8 cellular contexts compared by ENCODE assay signal in genomic region chr2:854460-854859, GRCh38.
A peak's percentile ranks its signal among the peaks of the same experiment; 100 is the strongest.
DNase-seq lines count a peak whose midpoint lies in the region; ATAC-seq and TF ChIP-seq lines count a peak whose summit lies in the region.

No MANE protein-coding gene starts in this region.

- TF ChIP-seq EP300 in transverse colon (IDR thresholded peaks at IDR 0.05; ENCODE audit: low read depth) = no peak

- no peak for TF ChIP-seq POLR2A in transverse colon (IDR thresholded peaks at IDR 0.05)

- H3K27me3 Mint-ChIP-seq in activated naive CD4-positive, alpha-beta T cell treated with anti-CD3 and anti-CD28 coated beads for 36 hours (ENCODE audit: low read depth) = no peaks in the 10 kb centered on the region
- H3K27me3 Mint-ChIP-seq in immature natural killer cell (ENCODE audit: low read depth in 3 of 3) = peaks cover 0 to 1% (median 0%) of the 10 kb centered on the region in 3 donors

- no peaks in the 10 kb centered on the region for H3K36me3 ChIP-seq in transverse colon

- H3K27ac ChIP-seq in transverse colon = no peak overlapping the region

- CTCF ChIA-PET in activated naive CD4-positive, alpha-beta T cell treated with anti-CD3 and anti-CD28 coated beads for 36 hours (lab: Charles Lee) = interaction anchor here (0.6 to 4.5 kb wide), 2 partner anchors 613 to 691 kb away, joined by 3 to 23 read pairs; no protein-coding TSS in a partner anchor

- no peak overlapping the region for H3K27ac Mint-ChIP-seq in activated naive CD4-positive, alpha-beta T cell treated with anti-CD3 and anti-CD28 coated beads for 36 hours
- H3K27ac Mint-ChIP-seq in immature natural killer cell = peak overlapping the region in 4 of 6 donors; percentile 2 to 81 (median 47)

- 23 to 50% methylated on average over 1 to 3 of the region's 3 CpGs for WGBS in transverse colon (ENCODE audit: low coverage in 1 of 2), 2 donors

- H3K36me3 Mint-ChIP-seq in activated naive CD4-positive, alpha-beta T cell treated with anti-CD3 and anti-CD28 coated beads for 36 hours (ENCODE audit: low read depth) = no peaks in the 10 kb centered on the region
- H3K36me3 Mint-ChIP-seq in immature natural killer cell = peaks cover 0 to 11% (median 3%) of the 10 kb centered on the region in 3 donors

- no peak overlapping the region for H3K4me3 Mint-ChIP-seq in activated naive CD4-positive, alpha-beta T cell treated with anti-CD3 and anti-CD28 coated beads for 36 hours
- H3K4me3 Mint-ChIP-seq in immature natural killer cell = peak overlapping the region in 4 of 5 donors; percentile 59 to 94 (median 70)

- intact Hi-C loops in activated naive CD4-positive, alpha-beta T cell treated with anti-CD3 and anti-CD28 coated beads for 36 hours (cut with micrococcal nuclease) = loop anchor here (1.0 to 2.0 kb wide), 3 partner anchors 282 to 696 kb away; no protein-coding TSS in a partner anchor
- intact Hi-C loops in transverse colon (cut with DNase I; ENCODE audit: low total_unique reads) = no loop called here

- H3K4me1 ChIP-seq in transverse colon = no peaks in the 10 kb centered on the region

- in situ Hi-C loops in transverse colon (cut with MboI; ENCODE audit: low pct_ligation_motif_present in 1 of 4, low pct_unique_long_range_greater_than_20kb in 1 of 4, low sequenced_read_pairs in 3 of 4) = loop anchor here in 2 of 4 donors (10.0 kb wide), 1 partner anchor 690 kb away; no protein-coding TSS in a partner anchor

- peaks cover 19% of the 10 kb centered on the region for H3K4me1 Mint-ChIP-seq in activated naive CD4-positive, alpha-beta T cell treated with anti-CD3 and anti-CD28 coated beads for 36 hours (ENCODE audit: low read depth)
- peaks cover 27 to 44% of the 10 kb centered on the region in 2 donors for H3K4me1 Mint-ChIP-seq in immature natural killer cell

- no peak overlapping the region for H3K4me3 ChIP-seq in transverse colon

- no peaks in the 10 kb centered on the region for H3K9me3 Mint-ChIP-seq in activated naive CD4-positive, alpha-beta T cell treated with anti-CD3 and anti-CD28 coated beads for 36 hours
- peaks cover 0 to 23% (median 3%) of the 10 kb centered on the region in 6 donors for H3K9me3 Mint-ChIP-seq in immature natural killer cell

- TF ChIP-seq CTCF in LNCAP (IDR thresholded peaks at IDR 0.05) = peak; percentile 75
- peak; percentile 48 to 65 (median 54) for TF ChIP-seq CTCF in transverse colon (IDR thresholded peaks at IDR 0.05)

- no peaks in the 10 kb centered on the region for H3K9me3 ChIP-seq in transverse colon

- H3K27me3 ChIP-seq in transverse colon = no peaks in the 10 kb centered on the region

- peak; percentile 73 for DNase-seq in activated naive CD4-positive, alpha-beta T cell treated with anti-CD3 and anti-CD28 coated beads for 36 hours
- no peak for DNase-seq in activated naive CD4-positive, alpha-beta T cell treated with Interleukin-2 at 50 U/mL for 16 hours
- peak; percentile 28 for DNase-seq in activated naive CD4-positive, alpha-beta T cell treated with anti-CD3 and anti-CD28 coated beads, Interleukin-2, amount 50 U/mL, for 16 hours
- DNase-seq in immature natural killer cell (peak in 1 of 3 donors; percentile 23), transverse colon (peak; percentile 66)

- ATAC-seq in HG03108 (IDR thresholded peaks at IDR 0.05; ENCODE audit: unreplicated experiment) (no peak), GM21737 (IDR thresholded peaks at IDR 0.05; ENCODE audit: unreplicated experiment) (no peak)
